In genomic region chr17:30161601-30162000, GRCh38 we compare ENCODE assay signal across 1 cellular context.
TF ChIP-seq lines count a peak whose summit lies in the region.

No MANE protein-coding gene starts in this region.

TF ChIP-seq in HepG2, 621 proteins besides CTCF, POLR2A, EP300 and RAD21:
- no peak for TF ChIP-seq MED1 (CRISPR knock-in tag; IDR thresholded peaks at IDR 0.05)
- no peak for TF ChIP-seq PRDM10 (CRISPR knock-in tag; IDR thresholded peaks at IDR 0.05; ENCODE audit: low read depth)
- TF ChIP-seq ZBTB2 (CRISPR knock-in tag; IDR thresholded peaks at IDR 0.05; ENCODE audit: low read depth): no peak
- no peak for TF ChIP-seq ZBTB7A (CRISPR knock-in tag; IDR thresholded peaks at IDR 0.05)
- TF ChIP-seq ZFP36 (IDR thresholded peaks at IDR 0.05; ENCODE audit: borderline replicate concordance, low read depth, low read length, partially characterized antibody): no peak
- TF ChIP-seq ZNF564 (CRISPR knock-in tag; IDR thresholded peaks at IDR 0.05): no peak
- TF ChIP-seq ZNF496 (CRISPR knock-in tag; IDR thresholded peaks at IDR 0.05; ENCODE audit: insufficient replicate concordance): no peak
- no peak for TF ChIP-seq ZNF572 (CRISPR knock-in tag; IDR thresholded peaks at IDR 0.05)
- no peak for TF ChIP-seq CENPBD1 (CRISPR knock-in tag; IDR thresholded peaks at IDR 0.05; ENCODE audit: borderline replicate concordance, low read depth)
- no peak for TF ChIP-seq GATAD2A (CRISPR knock-in tag; IDR thresholded peaks at IDR 0.05)
- no peak for TF ChIP-seq NFIC (IDR thresholded peaks at IDR 0.05; ENCODE audit: low read length)
- TF ChIP-seq ZNF878 (CRISPR knock-in tag; IDR thresholded peaks at IDR 0.05): no peak
- TF ChIP-seq CEBPG (CRISPR knock-in tag; IDR thresholded peaks at IDR 0.05): no peak
